Comparison of ENCODE assay signal across 1 cellular context in the genomic region with DNA sequence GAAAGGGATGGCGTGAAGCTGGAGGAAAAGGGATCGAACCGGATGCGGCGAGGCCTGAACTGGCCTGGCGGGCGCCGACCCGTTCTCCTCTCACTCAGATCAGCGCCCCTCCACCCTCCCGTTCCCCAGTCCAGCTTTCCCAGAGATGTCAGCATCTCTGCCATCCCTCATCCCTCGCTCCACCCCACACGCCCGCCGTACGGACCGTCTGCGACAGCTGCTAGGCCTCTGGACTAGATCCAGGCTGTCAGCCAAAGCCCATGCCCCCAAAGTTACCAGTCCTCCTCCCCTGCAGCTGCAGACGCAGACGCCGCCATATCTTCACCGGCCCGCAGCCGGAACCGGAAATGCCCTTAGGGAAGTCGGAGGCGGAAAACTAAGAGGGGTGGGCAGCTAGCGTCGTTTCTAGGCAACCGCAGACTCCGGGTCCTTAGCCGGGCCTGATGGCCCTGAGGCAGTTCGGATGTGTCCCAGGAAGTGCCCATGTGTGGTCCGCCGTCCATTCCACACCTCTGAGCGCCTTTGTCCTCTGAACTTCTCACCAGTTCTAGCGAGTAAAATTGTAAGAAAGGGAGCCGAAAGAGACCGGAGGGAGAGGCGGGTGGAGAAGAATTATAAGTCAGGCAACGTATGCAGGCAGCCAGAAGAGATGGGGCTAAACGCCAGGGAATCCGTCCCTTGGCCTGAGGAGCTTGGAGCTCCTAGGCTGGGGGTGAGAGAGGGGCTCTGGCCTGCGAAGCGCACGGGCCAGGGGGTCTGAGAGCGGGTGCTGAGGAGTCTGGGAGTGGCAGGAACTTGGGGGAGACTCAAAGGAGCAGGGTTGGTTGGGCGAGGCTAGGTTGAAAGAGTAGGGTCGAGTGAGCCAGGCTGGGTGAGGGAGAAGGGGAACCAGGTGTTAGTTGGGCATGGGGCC.
TF ChIP-seq lines count a peak whose summit lies in the region.

A gene with protein sequence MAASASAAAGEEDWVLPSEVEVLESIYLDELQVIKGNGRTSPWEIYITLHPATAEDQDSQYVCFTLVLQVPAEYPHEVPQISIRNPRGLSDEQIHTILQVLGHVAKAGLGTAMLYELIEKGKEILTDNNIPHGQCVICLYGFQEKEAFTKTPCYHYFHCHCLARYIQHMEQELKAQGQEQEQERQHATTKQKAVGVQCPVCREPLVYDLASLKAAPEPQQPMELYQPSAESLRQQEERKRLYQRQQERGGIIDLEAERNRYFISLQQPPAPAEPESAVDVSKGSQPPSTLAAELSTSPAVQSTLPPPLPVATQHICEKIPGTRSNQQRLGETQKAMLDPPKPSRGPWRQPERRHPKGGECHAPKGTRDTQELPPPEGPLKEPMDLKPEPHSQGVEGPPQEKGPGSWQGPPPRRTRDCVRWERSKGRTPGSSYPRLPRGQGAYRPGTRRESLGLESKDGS (minus strand): TSS at position 349 of the 913 bp plus-strand sequence. CDS start 32 bp downstream, at position 317.
A gene with protein sequence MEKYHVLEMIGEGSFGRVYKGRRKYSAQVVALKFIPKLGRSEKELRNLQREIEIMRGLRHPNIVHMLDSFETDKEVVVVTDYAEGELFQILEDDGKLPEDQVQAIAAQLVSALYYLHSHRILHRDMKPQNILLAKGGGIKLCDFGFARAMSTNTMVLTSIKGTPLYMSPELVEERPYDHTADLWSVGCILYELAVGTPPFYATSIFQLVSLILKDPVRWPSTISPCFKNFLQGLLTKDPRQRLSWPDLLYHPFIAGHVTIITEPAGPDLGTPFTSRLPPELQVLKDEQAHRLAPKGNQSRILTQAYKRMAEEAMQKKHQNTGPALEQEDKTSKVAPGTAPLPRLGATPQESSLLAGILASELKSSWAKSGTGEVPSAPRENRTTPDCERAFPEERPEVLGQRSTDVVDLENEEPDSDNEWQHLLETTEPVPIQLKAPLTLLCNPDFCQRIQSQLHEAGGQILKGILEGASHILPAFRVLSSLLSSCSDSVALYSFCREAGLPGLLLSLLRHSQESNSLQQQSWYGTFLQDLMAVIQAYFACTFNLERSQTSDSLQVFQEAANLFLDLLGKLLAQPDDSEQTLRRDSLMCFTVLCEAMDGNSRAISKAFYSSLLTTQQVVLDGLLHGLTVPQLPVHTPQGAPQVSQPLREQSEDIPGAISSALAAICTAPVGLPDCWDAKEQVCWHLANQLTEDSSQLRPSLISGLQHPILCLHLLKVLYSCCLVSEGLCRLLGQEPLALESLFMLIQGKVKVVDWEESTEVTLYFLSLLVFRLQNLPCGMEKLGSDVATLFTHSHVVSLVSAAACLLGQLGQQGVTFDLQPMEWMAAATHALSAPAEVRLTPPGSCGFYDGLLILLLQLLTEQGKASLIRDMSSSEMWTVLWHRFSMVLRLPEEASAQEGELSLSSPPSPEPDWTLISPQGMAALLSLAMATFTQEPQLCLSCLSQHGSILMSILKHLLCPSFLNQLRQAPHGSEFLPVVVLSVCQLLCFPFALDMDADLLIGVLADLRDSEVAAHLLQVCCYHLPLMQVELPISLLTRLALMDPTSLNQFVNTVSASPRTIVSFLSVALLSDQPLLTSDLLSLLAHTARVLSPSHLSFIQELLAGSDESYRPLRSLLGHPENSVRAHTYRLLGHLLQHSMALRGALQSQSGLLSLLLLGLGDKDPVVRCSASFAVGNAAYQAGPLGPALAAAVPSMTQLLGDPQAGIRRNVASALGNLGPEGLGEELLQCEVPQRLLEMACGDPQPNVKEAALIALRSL (N-terminal part only) (plus strand): TSS at position 433 of the 913 bp plus-strand sequence. CDS start 744 bp downstream, outside the sequence.

TF ChIP-seq in HepG2, 621 proteins besides CTCF, POLR2A, EP300 and RAD21 (continued from another document and continues in another):
- peak; percentile 68 for TF ChIP-seq PITX1 (CRISPR knock-in tag; IDR thresholded peaks at IDR 0.05)
- 0 out of 2 replicates have a peak, but pooled peaks have one; percentile 36 for TF ChIP-seq NR2F2 (IDR thresholded peaks at IDR 0.05; ENCODE audit: borderline replicate concordance, low read depth)
- peak; percentile 38; the same call in 1 of the 2 replicates for TF ChIP-seq ARHGAP35 (CRISPR knock-in tag; IDR thresholded peaks at IDR 0.05; ENCODE audit: borderline replicate concordance)
- TF ChIP-seq ZNF234 (CRISPR knock-in tag; conservative IDR thresholded peaks at IDR 0.05): no peak
- TF ChIP-seq, protein P1, sequence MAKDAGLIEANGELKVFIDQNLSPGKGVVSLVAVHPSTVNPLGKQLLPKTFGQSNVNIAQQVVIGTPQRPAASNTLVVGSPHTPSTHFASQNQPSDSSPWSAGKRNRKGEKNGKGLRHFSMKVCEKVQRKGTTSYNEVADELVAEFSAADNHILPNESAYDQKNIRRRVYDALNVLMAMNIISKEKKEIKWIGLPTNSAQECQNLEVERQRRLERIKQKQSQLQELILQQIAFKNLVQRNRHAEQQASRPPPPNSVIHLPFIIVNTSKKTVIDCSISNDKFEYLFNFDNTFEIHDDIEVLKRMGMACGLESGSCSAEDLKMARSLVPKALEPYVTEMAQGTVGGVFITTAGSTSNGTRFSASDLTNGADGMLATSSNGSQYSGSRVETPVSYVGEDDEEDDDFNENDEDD (CRISPR knock-in tag; IDR thresholded peaks at IDR 0.05; ENCODE audit: borderline replicate concordance): no peak
- no peak for TF ChIP-seq RARG (CRISPR knock-in tag; IDR thresholded peaks at IDR 0.05; ENCODE audit: low read depth)
- TF ChIP-seq ZMYM4 (CRISPR knock-in tag; IDR thresholded peaks at IDR 0.05): peak; percentile 73; the same call in 1 of the 2 replicates
- no peak for TF ChIP-seq ZNF674 (CRISPR knock-in tag; IDR thresholded peaks at IDR 0.05; ENCODE audit: low read depth)
- TF ChIP-seq CC2D1A (CRISPR knock-in tag; IDR thresholded peaks at IDR 0.05): no peak
- TF ChIP-seq, protein P2, sequence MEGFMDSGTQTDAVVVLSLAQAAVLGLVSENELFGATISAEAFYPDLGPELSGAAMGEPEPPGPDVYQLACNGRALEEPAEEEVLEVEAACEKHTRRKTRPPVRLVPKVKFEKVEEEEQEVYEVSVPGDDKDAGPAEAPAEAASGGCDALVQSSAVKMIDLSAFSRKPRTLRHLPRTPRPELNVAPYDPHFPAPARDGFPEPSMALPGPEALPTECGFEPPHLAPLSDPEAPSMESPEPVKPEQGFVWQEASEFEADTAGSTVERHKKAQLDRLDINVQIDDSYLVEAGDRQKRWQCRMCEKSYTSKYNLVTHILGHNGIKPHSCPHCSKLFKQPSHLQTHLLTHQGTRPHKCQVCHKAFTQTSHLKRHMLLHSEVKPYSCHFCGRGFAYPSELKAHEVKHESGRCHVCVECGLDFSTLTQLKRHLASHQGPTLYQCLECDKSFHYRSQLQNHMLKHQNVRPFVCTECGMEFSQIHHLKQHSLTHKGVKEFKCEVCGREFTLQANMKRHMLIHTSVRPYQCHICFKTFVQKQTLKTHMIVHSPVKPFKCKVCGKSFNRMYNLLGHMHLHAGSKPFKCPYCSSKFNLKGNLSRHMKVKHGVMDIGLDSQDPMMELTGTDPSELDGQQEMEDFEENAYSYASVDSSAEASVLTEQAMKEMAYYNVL (CRISPR knock-in tag; IDR thresholded peaks at IDR 0.05; ENCODE audit: borderline replicate concordance): peak; percentile 68
- TF ChIP-seq ATRX (CRISPR knock-in tag; IDR thresholded peaks at IDR 0.05; ENCODE audit: borderline replicate concordance): no peak
- TF ChIP-seq ZNF549 (CRISPR knock-in tag; IDR thresholded peaks at IDR 0.05): no peak
- peak; percentile 79; the same call in 1 of the 2 replicates for TF ChIP-seq GTF3A (CRISPR knock-in tag; conservative IDR thresholded peaks at IDR 0.05)
- peak; percentile 85; the same call in 1 of the 2 replicates for TF ChIP-seq REPIN1 (CRISPR knock-in tag; IDR thresholded peaks at IDR 0.05; ENCODE audit: borderline replicate concordance, low read depth)
- peak; percentile 91 for TF ChIP-seq RFX3 (CRISPR knock-in tag; IDR thresholded peaks at IDR 0.05)
- TF ChIP-seq, protein P3, sequence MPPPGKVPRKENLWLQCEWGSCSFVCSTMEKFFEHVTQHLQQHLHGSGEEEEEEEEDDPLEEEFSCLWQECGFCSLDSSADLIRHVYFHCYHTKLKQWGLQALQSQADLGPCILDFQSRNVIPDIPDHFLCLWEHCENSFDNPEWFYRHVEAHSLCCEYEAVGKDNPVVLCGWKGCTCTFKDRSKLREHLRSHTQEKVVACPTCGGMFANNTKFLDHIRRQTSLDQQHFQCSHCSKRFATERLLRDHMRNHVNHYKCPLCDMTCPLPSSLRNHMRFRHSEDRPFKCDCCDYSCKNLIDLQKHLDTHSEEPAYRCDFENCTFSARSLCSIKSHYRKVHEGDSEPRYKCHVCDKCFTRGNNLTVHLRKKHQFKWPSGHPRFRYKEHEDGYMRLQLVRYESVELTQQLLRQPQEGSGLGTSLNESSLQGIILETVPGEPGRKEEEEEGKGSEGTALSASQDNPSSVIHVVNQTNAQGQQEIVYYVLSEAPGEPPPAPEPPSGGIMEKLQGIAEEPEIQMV (CRISPR knock-in tag; IDR thresholded peaks at IDR 0.05; ENCODE audit: low read depth): peak; percentile 81
- no peak; the same call in 1 of the 2 replicates for TF ChIP-seq ARNTL (CRISPR knock-in tag; IDR thresholded peaks at IDR 0.05)
- no peak for TF ChIP-seq MTF1 (CRISPR knock-in tag; IDR thresholded peaks at IDR 0.05)
- TF ChIP-seq KLF12 (CRISPR knock-in tag; IDR thresholded peaks at IDR 0.05; ENCODE audit: borderline replicate concordance): no peak
- TF ChIP-seq, protein P4, sequence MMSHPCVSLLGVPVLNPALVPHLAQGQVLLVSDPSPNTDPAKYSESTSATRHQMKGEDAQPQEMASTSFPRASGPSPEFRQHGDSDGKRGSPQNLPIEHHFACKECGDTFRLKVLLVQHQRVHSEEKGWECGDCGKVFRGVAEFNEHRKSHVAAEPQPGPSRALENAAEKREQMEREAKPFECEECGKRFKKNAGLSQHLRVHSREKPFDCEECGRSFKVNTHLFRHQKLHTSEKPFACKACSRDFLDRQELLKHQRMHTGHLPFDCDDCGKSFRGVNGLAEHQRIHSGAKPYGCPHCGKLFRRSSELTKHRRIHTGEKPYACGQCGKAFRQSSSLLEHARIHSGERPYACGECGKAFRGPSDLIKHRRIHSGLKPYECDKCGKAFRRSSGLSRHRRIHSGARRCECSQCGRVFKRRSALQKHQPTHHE (CRISPR knock-in tag; IDR thresholded peaks at IDR 0.05; ENCODE audit: borderline replicate concordance): peak; percentile 65; the same call in 1 of the 2 replicates
- TF ChIP-seq ASH2L (IDR thresholded peaks at IDR 0.05; ENCODE audit: insufficient read length, low read depth, low read length): peak; percentile 93
- peak; percentile 15; the same call in 1 of the 2 replicates for TF ChIP-seq SMAD3 (CRISPR knock-in tag; IDR thresholded peaks at IDR 0.05)
- TF ChIP-seq, protein P5, sequence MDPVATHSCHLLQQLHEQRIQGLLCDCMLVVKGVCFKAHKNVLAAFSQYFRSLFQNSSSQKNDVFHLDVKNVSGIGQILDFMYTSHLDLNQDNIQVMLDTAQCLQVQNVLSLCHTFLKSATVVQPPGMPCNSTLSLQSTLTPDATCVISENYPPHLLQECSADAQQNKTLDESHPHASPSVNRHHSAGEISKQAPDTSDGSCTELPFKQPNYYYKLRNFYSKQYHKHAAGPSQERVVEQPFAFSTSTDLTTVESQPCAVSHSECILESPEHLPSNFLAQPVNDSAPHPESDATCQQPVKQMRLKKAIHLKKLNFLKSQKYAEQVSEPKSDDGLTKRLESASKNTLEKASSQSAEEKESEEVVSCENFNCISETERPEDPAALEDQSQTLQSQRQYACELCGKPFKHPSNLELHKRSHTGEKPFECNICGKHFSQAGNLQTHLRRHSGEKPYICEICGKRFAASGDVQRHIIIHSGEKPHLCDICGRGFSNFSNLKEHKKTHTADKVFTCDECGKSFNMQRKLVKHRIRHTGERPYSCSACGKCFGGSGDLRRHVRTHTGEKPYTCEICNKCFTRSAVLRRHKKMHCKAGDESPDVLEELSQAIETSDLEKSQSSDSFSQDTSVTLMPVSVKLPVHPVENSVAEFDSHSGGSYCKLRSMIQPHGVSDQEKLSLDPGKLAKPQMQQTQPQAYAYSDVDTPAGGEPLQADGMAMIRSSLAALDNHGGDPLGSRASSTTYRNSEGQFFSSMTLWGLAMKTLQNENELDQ (CRISPR knock-in tag; IDR thresholded peaks at IDR 0.05; ENCODE audit: borderline replicate concordance): peak; percentile 51; the same call in 1 of the 2 replicates
- peak; percentile 77; the same call in 1 of the 2 replicates for TF ChIP-seq ZNF354B (CRISPR knock-in tag; IDR thresholded peaks at IDR 0.05)
- TF ChIP-seq SIX1 (CRISPR knock-in tag; IDR thresholded peaks at IDR 0.05; ENCODE audit: borderline replicate concordance): peak; percentile 20; the same call in 1 of the 2 replicates
- TF ChIP-seq KAT2B (IDR thresholded peaks at IDR 0.05; ENCODE audit: borderline replicate concordance, low read depth, low read length): no peak
- no peak for TF ChIP-seq CBX1 (IDR thresholded peaks at IDR 0.05; ENCODE audit: low read depth)
- TF ChIP-seq, protein P6, sequence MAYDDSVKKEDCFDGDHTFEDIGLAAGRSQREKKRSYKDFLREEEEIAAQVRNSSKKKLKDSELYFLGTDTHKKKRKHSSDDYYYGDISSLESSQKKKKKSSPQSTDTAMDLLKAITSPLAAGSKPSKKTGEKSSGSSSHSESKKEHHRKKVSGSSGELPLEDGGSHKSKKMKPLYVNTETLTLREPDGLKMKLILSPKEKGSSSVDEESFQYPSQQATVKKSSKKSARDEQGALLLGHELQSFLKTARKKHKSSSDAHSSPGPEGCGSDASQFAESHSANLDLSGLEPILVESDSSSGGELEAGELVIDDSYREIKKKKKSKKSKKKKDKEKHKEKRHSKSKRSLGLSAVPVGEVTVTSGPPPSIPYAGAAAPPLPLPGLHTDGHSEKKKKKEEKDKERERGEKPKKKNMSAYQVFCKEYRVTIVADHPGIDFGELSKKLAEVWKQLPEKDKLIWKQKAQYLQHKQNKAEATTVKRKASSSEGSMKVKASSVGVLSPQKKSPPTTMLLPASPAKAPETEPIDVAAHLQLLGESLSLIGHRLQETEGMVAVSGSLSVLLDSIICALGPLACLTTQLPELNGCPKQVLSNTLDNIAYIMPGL (CRISPR knock-in tag; IDR thresholded peaks at IDR 0.05; ENCODE audit: borderline replicate concordance in 1 of 2, low read depth in 1 of 2): peak; percentile 68 to 89; a peak in 3 of 4 replicates
- TF ChIP-seq CBFB (CRISPR knock-in tag; IDR thresholded peaks at IDR 0.05): peak; percentile 64; the same call in 1 of the 2 replicates
- TF ChIP-seq, protein P7, sequence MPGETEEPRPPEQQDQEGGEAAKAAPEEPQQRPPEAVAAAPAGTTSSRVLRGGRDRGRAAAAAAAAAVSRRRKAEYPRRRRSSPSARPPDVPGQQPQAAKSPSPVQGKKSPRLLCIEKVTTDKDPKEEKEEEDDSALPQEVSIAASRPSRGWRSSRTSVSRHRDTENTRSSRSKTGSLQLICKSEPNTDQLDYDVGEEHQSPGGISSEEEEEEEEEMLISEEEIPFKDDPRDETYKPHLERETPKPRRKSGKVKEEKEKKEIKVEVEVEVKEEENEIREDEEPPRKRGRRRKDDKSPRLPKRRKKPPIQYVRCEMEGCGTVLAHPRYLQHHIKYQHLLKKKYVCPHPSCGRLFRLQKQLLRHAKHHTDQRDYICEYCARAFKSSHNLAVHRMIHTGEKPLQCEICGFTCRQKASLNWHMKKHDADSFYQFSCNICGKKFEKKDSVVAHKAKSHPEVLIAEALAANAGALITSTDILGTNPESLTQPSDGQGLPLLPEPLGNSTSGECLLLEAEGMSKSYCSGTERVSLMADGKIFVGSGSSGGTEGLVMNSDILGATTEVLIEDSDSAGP (CRISPR knock-in tag; IDR thresholded peaks at IDR 0.05; ENCODE audit: borderline replicate concordance): peak; percentile 91
- TF ChIP-seq MZF1 (CRISPR knock-in tag; IDR thresholded peaks at IDR 0.05; ENCODE audit: borderline replicate concordance): 0 out of 2 replicates have a peak, but pooled peaks have one; percentile 75
- TF ChIP-seq, protein P8, sequence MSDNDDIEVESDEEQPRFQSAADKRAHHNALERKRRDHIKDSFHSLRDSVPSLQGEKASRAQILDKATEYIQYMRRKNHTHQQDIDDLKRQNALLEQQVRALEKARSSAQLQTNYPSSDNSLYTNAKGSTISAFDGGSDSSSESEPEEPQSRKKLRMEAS (IDR thresholded peaks at IDR 0.05): 0 out of 2 replicates have a peak, but pooled peaks have one; percentile 62
- peak; percentile 67; the same call in 1 of the 2 replicates for TF ChIP-seq ZNF605 (CRISPR knock-in tag; IDR thresholded peaks at IDR 0.05)
